ENCODE assay signal across 15 cellular contexts in genomic region chr12:46110220-46110700, GRCh38.
DNase-seq lines count a peak whose midpoint lies in the region; ATAC-seq and TF ChIP-seq lines count a peak whose summit lies in the region.
"Had no signal": no experiment of that assay in that cellular context is flagged by ENCODE, and none has a peak within 500 bp of the region (broad histone marks: within the 10 kb centered on the region; RNA-seq: fewer than 3 reads in every experiment).

No MANE protein-coding gene starts in this region.

- no peak for TF ChIP-seq POLR2A in thyroid gland (IDR thresholded peaks at IDR 0.05)

- H3K4me3 ChIP-seq in OCI-LY1 (ENCODE audit: low read depth, low read length, poor library complexity, severe bottlenecking) (no peak overlapping the region), left ventricle myocardium inferior (no peak overlapping the region), thyroid gland (replicated peaks in 1 of 3) (no peak overlapping the region)
- H3K4me3 ChIP-seq: prostate gland, SJSA1 had no signal

- no peak overlapping the region for H3K4me3 Mint-ChIP-seq in activated CD8-positive, alpha-beta memory T cell treated with anti-CD3 and anti-CD28 coated beads, Interleukin-2, amount 10 ng/mL, durations not matched to agents 7 days and 5 days
- H3K4me3 Mint-ChIP-seq: activated CD8-positive, alpha-beta T cell treated with anti-CD3 and anti-CD28 coated beads for 36 hours; naive thymus-derived CD4-positive, alpha-beta T cell had no signal

- DNase-seq in NCI-H2196 (lab: John Stamatoyannopoulos, UW; ENCODE audit: unreplicated experiment) (peak; percentile 6), NCI-H2196 treated with DMSO at 0.1 percent for 48 hours (lab: John Stamatoyannopoulos, UW; ENCODE audit: unreplicated experiment) (no peak), left ventricle myocardium inferior (peak; percentile 39), thyroid gland (peak; percentile 44 to 56), G401 (ENCODE audit: low spot score) (no peak), SK-N-DZ (ENCODE audit: low spot score) (no peak)
- DNase-seq in activated CD8-positive, alpha-beta memory T cell treated with anti-CD3 and anti-CD28 coated beads, Interleukin-2, amount 10 ng/mL, durations not matched to agents 7 days and 5 days = no peak
- DNase-seq: activated CD8-positive, alpha-beta T cell treated with anti-CD3 and anti-CD28 coated beads for 36 hours; MM.1S; naive thymus-derived CD4-positive, alpha-beta T cell; NCI-H2171 had no signal

- peaks cover 11% of the 10 kb centered on the region for H3F3A ChIP-seq in OCI-LY1 (ENCODE audit: insufficient read depth, low read length)

- H3K27me3 ChIP-seq in OCI-LY1 (ENCODE audit: insufficient read depth, low read length) (no peaks in the 10 kb centered on the region), left ventricle myocardium inferior (ENCODE audit: low read depth) (no peaks in the 10 kb centered on the region), thyroid gland (no peaks in the 10 kb centered on the region)
- H3K27me3 ChIP-seq: SJSA1 had no signal

- CTCF ChIA-PET in activated CD8-positive, alpha-beta memory T cell treated with anti-CD3 and anti-CD28 coated beads, Interleukin-2, amount 10 ng/mL, durations not matched to agents 7 days and 5 days (lab: Charles Lee) = no interaction called here

- peaks cover 7% of the 10 kb centered on the region for H3K9me3 Mint-ChIP-seq in activated CD8-positive, alpha-beta memory T cell treated with anti-CD3 and anti-CD28 coated beads, Interleukin-2, amount 10 ng/mL, durations not matched to agents 7 days and 5 days (ENCODE audit: low read depth)

- H3K27me3 Mint-ChIP-seq in activated CD8-positive, alpha-beta memory T cell treated with anti-CD3 and anti-CD28 coated beads, Interleukin-2, amount 10 ng/mL, durations not matched to agents 7 days and 5 days = peaks cover 10% of the 10 kb centered on the region

- H3K9ac ChIP-seq in OCI-LY1 (ENCODE audit: low read length) = peak overlapping the region; percentile 53; the same call in 1 of the 2 replicates

- H3K9me3 ChIP-seq in OCI-LY1 (ENCODE audit: low read length) (peaks cover 4% of the 10 kb centered on the region; the same call in 1 of the 2 replicates), left ventricle myocardium inferior (replicated peaks) (peaks cover 15% of the 10 kb centered on the region), thyroid gland (no peaks in the 10 kb centered on the region)
- H3K9me3 ChIP-seq: prostate gland, SJSA1 had no signal

- 42 to 50% methylated on average over 1 of the region's 1 CpG for WGBS in thyroid gland, 2 donors

- H3K36me3 ChIP-seq in OCI-LY1 (ENCODE audit: insufficient read depth, low read length) (0 out of 2 replicates have a peak, but pooled peaks cover 4% of the 10 kb centered on the region), left ventricle myocardium inferior (no peaks in the 10 kb centered on the region), thyroid gland (no peaks in the 10 kb centered on the region)
- H3K36me3 ChIP-seq: prostate gland, SJSA1 had no signal

- no peak overlapping the region for H2AFZ ChIP-seq in OCI-LY1 (ENCODE audit: low read length)

- TF ChIP-seq CTCF in OCI-LY1 (IDR thresholded peaks at IDR 0.05; ENCODE audit: low read length) (no peak; the same call in 1 of the 2 replicates), left ventricle myocardium inferior (IDR thresholded peaks at IDR 0.05; ENCODE audit: borderline replicate concordance) (no peak), thyroid gland (IDR thresholded peaks at IDR 0.05) (no peak)

- no peaks in the 10 kb centered on the region for H3K79me2 ChIP-seq in OCI-LY1 (ENCODE audit: insufficient read depth, low read length)

- intact Hi-C loops in left ventricle myocardium inferior (cut with micrococcal nuclease) = no loop called here
- intact Hi-C loops in thyroid gland (cut with DNase I) = no loop called here

- H3K9me2 ChIP-seq in OCI-LY1 (ENCODE audit: low read depth, low read length) = no peaks in the 10 kb centered on the region

- H3K27ac ChIP-seq in OCI-LY1 (ENCODE audit: low read depth, low read length, poor library complexity, severe bottlenecking) (peak overlapping the region; percentile 99), left ventricle myocardium inferior (replicated peaks) (no peak overlapping the region), thyroid gland (no peak overlapping the region)
- H3K27ac ChIP-seq: prostate gland, SJSA1 had no signal

- in situ Hi-C loops in G401 (cut with HindIII; ENCODE audit: low sequenced_read_pairs) = no loop called here

- H3K4me2 ChIP-seq in OCI-LY1 (ENCODE audit: low read length) = peak overlapping the region; percentile 41; the same call in 1 of the 2 replicates

- H4K20me1 ChIP-seq in OCI-LY1 (ENCODE audit: insufficient read depth, low read length) = no peaks in the 10 kb centered on the region

- H3K4me1 Mint-ChIP-seq in activated CD8-positive, alpha-beta memory T cell treated with anti-CD3 and anti-CD28 coated beads, Interleukin-2, amount 10 ng/mL, durations not matched to agents 7 days and 5 days = no peaks in the 10 kb centered on the region
- H3K4me1 Mint-ChIP-seq: naive thymus-derived CD4-positive, alpha-beta T cell had no signal

- H3K36me3 Mint-ChIP-seq in activated CD8-positive, alpha-beta memory T cell treated with anti-CD3 and anti-CD28 coated beads, Interleukin-2, amount 10 ng/mL, durations not matched to agents 7 days and 5 days = peaks cover 3% of the 10 kb centered on the region

- peaks cover 58% of the 10 kb centered on the region for H3K4me1 ChIP-seq in OCI-LY1 (ENCODE audit: insufficient read depth, low read length, severe bottlenecking)
- peaks cover 12% of the 10 kb centered on the region for H3K4me1 ChIP-seq in left ventricle myocardium inferior
- no peaks in the 10 kb centered on the region for H3K4me1 ChIP-seq in thyroid gland
- H3K4me1 ChIP-seq: prostate gland had no signal

- ATAC-seq in activated CD8-positive, alpha-beta memory T cell treated with anti-CD3 and anti-CD28 coated beads, Interleukin-2, amount 10 ng/mL, durations not matched to agents 7 days and 5 days = no peak
- ATAC-seq: activated CD8-positive, alpha-beta T cell treated with anti-CD3 and anti-CD28 coated beads for 36 hours; naive thymus-derived CD4-positive, alpha-beta T cell had no signal

- no peak overlapping the region for H3K27ac Mint-ChIP-seq in activated CD8-positive, alpha-beta memory T cell treated with anti-CD3 and anti-CD28 coated beads, Interleukin-2, amount 10 ng/mL, durations not matched to agents 7 days and 5 days
- H3K27ac Mint-ChIP-seq: activated CD8-positive, alpha-beta T cell treated with anti-CD3 and anti-CD28 coated beads for 36 hours; activated T-helper 2 cell treated with anti-CD3 and anti-CD28 coated beads, Interferon-gamma antibody, Interleukin-2, Interleukin-4, amounts not matched to agents 10 μg/mL and 5 μg/mL and 100 μg/mL, durations not matched to agents 14 hours and 24 hours and 36 hours; naive thymus-derived CD4-positive, alpha-beta T cell had no signal

Comparison
In these comparisons a context has a peak if more than half of its experiments do, and no peak if none do; other contexts are left out.
1. DNase-seq: peak in NCI-H2196 (single experiment), left ventricle myocardium inferior (single experiment) and thyroid gland (2 of 2); none in NCI-H2196 treated with DMSO at 0.1 percent for 48 hours (single experiment), G401 (single experiment), activated CD8-positive, alpha-beta memory T cell treated with anti-CD3 and anti-CD28 coated beads, Interleukin-2, amount 10 ng/mL, durations not matched to agents 7 days and 5 days (single experiment) and SK-N-DZ (single experiment).